Comparison of ENCODE assay signal across 8 cellular contexts in the genomic region with DNA sequence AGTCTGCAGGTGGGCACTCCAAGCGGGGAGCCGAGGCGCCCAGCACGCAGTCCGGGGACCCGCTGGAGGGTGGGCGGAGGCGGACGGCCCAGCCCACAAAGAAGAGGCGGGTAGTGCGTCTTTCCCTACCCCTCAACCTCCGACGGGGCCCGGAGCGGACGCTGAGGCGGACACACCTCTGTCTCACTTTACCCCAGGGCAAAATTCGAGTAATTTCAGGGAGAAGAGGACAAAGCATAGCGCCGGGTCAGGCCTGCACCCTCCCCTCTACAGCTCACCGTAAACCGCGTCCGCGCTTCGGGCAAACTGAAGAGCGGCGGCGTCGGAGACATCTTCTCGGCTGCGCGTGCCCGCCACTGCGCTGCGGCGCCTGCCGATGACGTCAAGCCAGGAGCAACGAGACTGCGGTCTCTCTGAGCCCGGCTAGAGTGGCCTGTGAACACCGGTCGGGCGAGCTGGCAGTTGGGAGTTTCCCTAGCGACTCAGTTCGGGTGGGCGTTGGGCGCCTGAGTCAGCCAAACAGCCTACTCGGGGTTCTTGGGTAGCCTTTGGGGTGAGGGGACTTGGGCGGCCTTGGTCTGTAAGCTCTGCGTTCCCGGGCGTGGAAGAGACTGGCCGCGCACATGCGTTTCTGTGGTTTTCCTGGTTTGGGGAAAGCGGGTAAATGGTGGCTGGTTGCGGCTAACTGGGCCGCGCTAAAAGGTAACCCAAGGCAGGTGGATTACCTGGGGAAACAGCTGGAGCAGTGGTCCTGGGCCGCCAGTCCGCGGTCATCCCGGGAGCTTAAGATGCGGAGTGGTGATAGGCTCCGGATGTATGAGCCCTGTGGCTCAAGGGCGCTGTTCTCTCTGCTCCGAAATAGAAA. TPM values are rescaled to one million over a fixed set of nuclear protein-coding genes. Genes with fewer than 3 reads are reported as not detected.
DNase-seq lines count a peak whose midpoint lies in the region; ATAC-seq and TF ChIP-seq lines count a peak whose summit lies in the region.

THOC1 (minus strand) TSS at position 360 of the 865 bp plus-strand sequence; CDS start at position 332, 28 bp downstream.

- no peaks in the 10 kb centered on the region for H3K9me3 ChIP-seq in SK-N-SH

- TF ChIP-seq CTCF in NB4 (IDR thresholded peaks at IDR 0.05; ENCODE audit: low read depth, low read length) (no peak), SK-N-SH (IDR thresholded peaks at IDR 0.05) (no peak)

- peak; percentile 23 to 36; a peak in 2 of 4 replicates for TF ChIP-seq EP300 in SK-N-SH (IDR thresholded peaks at IDR 0.05; ENCODE audit: borderline replicate concordance in 1 of 2, low read depth in 1 of 2, low read length in 1 of 2)

- peak within 1 kb of the TSS; percentile 92 for H2AFZ ChIP-seq in SK-N-SH (ENCODE audit: low read depth)

- peak within 1 kb of the TSS; percentile 83 for H3K4me2 ChIP-seq in SK-N-SH

- peak; percentile 89 for TF ChIP-seq POLR2A in NB4 (IDR thresholded peaks at IDR 0.05; ENCODE audit: extremely low read depth, insufficient read length)

- peaks cover 20 to 24% of the 10 kb centered on the region in 2 experiments for H3K36me3 ChIP-seq in SK-N-SH (replicated peaks in 1 of 2; ENCODE audit: control insufficient read depth in 1 of 2, insufficient read depth in 2 of 2, low read length in 1 of 2)

- no peak for TF ChIP-seq RAD21 in SK-N-SH (IDR thresholded peaks at IDR 0.05; ENCODE audit: low read length)

- H3K9me2 ChIP-seq in SK-N-SH = no peaks in the 10 kb centered on the region

- no peaks in the 10 kb centered on the region for H4K20me1 ChIP-seq in SK-N-SH (ENCODE audit: insufficient read depth)

- H3K4me1 ChIP-seq in SK-N-SH (ENCODE audit: control insufficient read depth in 1 of 2, insufficient read depth in 2 of 2, low read depth in 1 of 2, low read length in 1 of 2) = peaks cover 0 to 12% of the 10 kb centered on the region in 2 experiments; a peak in 2 of 4 replicates

- DNase-seq in NB4 (ENCODE audit: low read depth) (peak; percentile 94), SK-N-SH (peak; percentile 90), germinal center (ENCODE audit: low spot score) (peak; percentile 90), non-pigmented ciliary epithelial cell (ENCODE audit: low read depth) (peak; percentile 77), substantia nigra (lab: John Stamatoyannopoulos, UW) (peak; percentile 44 to 95 (median 85))
- DNase-seq in activated naive CD4-positive, alpha-beta T cell treated with anti-CD3 and anti-CD28 coated beads, Interleukin-2, amount 50 U/mL, for 16 hours = peak; percentile 97

- peak; percentile 92 for ATAC-seq in HG02571 (IDR thresholded peaks at IDR 0.05; ENCODE audit: unreplicated experiment)

- no peaks in the 10 kb centered on the region for H3F3A ChIP-seq in SK-N-SH (replicated peaks; ENCODE audit: insufficient read depth)

- 6% methylated on average over 19 of the region's 69 CpGs for WGBS in SK-N-SH (ENCODE audit: low lambda C conversion rate)

- H3K4me3 ChIP-seq in GM08714 (ENCODE audit: low read length) = peak within 1 kb of the TSS; percentile 85
- H3K4me3 ChIP-seq in NB4 (ENCODE audit: low read depth, low read length) = peak within 1 kb of the TSS; percentile 97
- H3K4me3 ChIP-seq in SK-N-SH (ENCODE audit: low read depth in 2 of 2, low read length in 1 of 2) = peak within 1 kb of the TSS; percentile 81 to 97

- H3K9ac ChIP-seq in SK-N-SH = peak within 1 kb of the TSS; percentile 90

- peaks cover 38% of the 10 kb centered on the region for H3K79me2 ChIP-seq in SK-N-SH (ENCODE audit: insufficient read depth)

- CTCF ChIA-PET in SK-N-SH (lab: Yijun Ruan, JAX) = interaction anchor here (0.6 to 2.2 kb wide), 10 partner anchors 9 to 356 kb away, joined by 3 to 10 read pairs (median 3); no protein-coding TSS in a partner anchor

- H3K27me3 ChIP-seq in SK-N-SH (ENCODE audit: insufficient read depth) = no peaks in the 10 kb centered on the region

- POLR2A ChIA-PET in SK-N-SH (lab: Yijun Ruan, JAX) = interaction anchor here (0.8 to 1.6 kb wide), 4 partner anchors 9 to 390 kb away, joined by 3 to 5 read pairs (median 4); partner anchors contain the start of gene TYMS

- H3K27ac ChIP-seq in SK-N-SH (ENCODE audit: low read depth in 2 of 2, low read length in 1 of 2) (peak within 1 kb of the TSS; percentile 78 to 92), substantia nigra (ENCODE audit: low read depth, low read length, poor library complexity, severe bottlenecking) (peak within 1 kb of the TSS; percentile 87)

TF ChIP-seq in SK-N-SH, 30 proteins besides CTCF, POLR2A, EP300 and RAD21 (continues in another document):
- TF ChIP-seq TAF1 (IDR thresholded peaks at IDR 0.05; ENCODE audit: borderline replicate concordance, low read depth, low read length) = peak; percentile 94
- no peak; the same call in 1 of the 2 replicates for TF ChIP-seq NFIC (IDR thresholded peaks at IDR 0.05; ENCODE audit: borderline replicate concordance)
- TF ChIP-seq, protein P1, sequence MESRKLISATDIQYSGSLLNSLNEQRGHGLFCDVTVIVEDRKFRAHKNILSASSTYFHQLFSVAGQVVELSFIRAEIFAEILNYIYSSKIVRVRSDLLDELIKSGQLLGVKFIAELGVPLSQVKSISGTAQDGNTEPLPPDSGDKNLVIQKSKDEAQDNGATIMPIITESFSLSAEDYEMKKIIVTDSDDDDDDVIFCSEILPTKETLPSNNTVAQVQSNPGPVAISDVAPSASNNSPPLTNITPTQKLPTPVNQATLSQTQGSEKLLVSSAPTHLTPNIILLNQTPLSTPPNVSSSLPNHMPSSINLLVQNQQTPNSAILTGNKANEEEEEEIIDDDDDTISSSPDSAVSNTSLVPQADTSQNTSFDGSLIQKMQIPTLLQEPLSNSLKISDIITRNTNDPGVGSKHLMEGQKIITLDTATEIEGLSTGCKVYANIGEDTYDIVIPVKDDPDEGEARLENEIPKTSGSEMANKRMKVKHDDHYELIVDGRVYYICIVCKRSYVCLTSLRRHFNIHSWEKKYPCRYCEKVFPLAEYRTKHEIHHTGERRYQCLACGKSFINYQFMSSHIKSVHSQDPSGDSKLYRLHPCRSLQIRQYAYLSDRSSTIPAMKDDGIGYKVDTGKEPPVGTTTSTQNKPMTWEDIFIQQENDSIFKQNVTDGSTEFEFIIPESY (IDR thresholded peaks at IDR 0.05; ENCODE audit: borderline replicate concordance, low read depth) = no peak
- TF ChIP-seq SIN3A (IDR thresholded peaks at IDR 0.05; ENCODE audit: borderline replicate concordance, low read depth, low read length) = peak; percentile 59; the same call in 1 of the 2 replicates
- peak; percentile 91 for TF ChIP-seq MXI1 (IDR thresholded peaks at IDR 0.05; ENCODE audit: low read depth, low read length)
- 0 out of 2 replicates have a peak, but pooled peaks have one; percentile 13 for TF ChIP-seq TEAD4 (IDR thresholded peaks at IDR 0.05; ENCODE audit: borderline replicate concordance, insufficient read depth)
- TF ChIP-seq FOXM1 (IDR thresholded peaks at IDR 0.05; ENCODE audit: low read depth) = no peak
- TF ChIP-seq JUND (IDR thresholded peaks at IDR 0.05) = peak; percentile 25; the same call in 1 of the 2 replicates
- TF ChIP-seq, protein P2, sequence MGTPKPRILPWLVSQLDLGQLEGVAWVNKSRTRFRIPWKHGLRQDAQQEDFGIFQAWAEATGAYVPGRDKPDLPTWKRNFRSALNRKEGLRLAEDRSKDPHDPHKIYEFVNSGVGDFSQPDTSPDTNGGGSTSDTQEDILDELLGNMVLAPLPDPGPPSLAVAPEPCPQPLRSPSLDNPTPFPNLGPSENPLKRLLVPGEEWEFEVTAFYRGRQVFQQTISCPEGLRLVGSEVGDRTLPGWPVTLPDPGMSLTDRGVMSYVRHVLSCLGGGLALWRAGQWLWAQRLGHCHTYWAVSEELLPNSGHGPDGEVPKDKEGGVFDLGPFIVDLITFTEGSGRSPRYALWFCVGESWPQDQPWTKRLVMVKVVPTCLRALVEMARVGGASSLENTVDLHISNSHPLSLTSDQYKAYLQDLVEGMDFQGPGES (IDR thresholded peaks at IDR 0.05; ENCODE audit: low read depth, low read length) = no peak
- TF ChIP-seq, protein P3, sequence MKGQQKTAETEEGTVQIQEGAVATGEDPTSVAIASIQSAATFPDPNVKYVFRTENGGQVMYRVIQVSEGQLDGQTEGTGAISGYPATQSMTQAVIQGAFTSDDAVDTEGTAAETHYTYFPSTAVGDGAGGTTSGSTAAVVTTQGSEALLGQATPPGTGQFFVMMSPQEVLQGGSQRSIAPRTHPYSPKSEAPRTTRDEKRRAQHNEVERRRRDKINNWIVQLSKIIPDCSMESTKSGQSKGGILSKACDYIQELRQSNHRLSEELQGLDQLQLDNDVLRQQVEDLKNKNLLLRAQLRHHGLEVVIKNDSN (IDR thresholded peaks at IDR 0.05; ENCODE audit: borderline replicate concordance, low read depth) = peak; percentile 34; the same call in 1 of the 2 replicates
- peak; percentile 35 for TF ChIP-seq GABPA (IDR thresholded peaks at IDR 0.05; ENCODE audit: low read depth)
- no peak for TF ChIP-seq FOXJ3 (CRISPR knock-in tag; IDR thresholded peaks at IDR 0.05)
- TF ChIP-seq FOSL2 (IDR thresholded peaks at IDR 0.05; ENCODE audit: borderline replicate concordance, low read depth) = no peak
- TF ChIP-seq USF2 (IDR thresholded peaks at IDR 0.05; ENCODE audit: borderline replicate concordance, low read depth, low read length) = no peak
- TF ChIP-seq EZH2phosphoT487 (IDR thresholded peaks at IDR 0.05; ENCODE audit: borderline replicate concordance, low read depth) = no peak

RNA-seq across cellular contexts. Expression of gene THOC1, which starts in this region (rescaled TPM):
- polyA plus RNA-seq in SK-N-SH (2012; rRNA removed) = 12.3 and 14.4 TPM in 2 replicates
- polyA plus RNA-seq in SK-N-SH (2012; cell fraction: cytosol; rRNA removed) = 9.3 and 13.7 TPM in 2 replicates
- 21.6 and 52.3 TPM in 2 replicates for polyA plus RNA-seq in SK-N-SH (2012; cell fraction: nucleus; rRNA removed)

Comparison
In these comparisons a context has a peak if more than half of its experiments do, and no peak if none do; other contexts are left out.
1. Peak in every context shown above with its lines: DNase-seq, ATAC-seq, H3K4me3 ChIP-seq and H3K27ac ChIP-seq.